Comparison of ENCODE assay signal across 25 cellular contexts in the genomic region with DNA sequence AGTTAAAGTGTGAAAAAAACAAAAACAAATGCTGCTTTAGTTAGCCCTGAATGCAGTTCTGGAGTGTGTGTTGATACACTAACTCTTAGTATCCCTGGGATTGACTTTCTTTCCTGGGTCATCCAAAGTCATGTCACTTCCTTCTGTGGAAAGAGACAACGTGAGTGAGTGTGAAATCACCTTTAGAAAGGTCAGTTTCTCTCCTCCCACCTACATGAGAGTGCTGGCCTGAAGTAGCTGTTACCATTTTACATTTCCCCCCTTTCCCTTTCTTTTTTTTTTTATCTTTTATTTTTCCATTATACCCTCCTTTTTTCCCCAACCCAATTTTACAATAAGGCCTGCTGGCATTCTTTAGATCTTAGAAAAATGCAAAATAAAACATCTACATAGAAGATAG.
"Had no signal": no experiment of that assay in that cellular context is flagged by ENCODE, and none has a peak within 500 bp of the region (broad histone marks: within the 10 kb centered on the region; RNA-seq: fewer than 3 reads in every experiment).

No MANE protein-coding gene starts in this region.

- H3K4me3 ChIP-seq: gastroesophageal sphincter, heart left ventricle, hepatocyte, lung, prostate gland, right atrium auricular region, smooth muscle cell, suprapubic skin, transverse colon, upper lobe of right lung, uterus had no signal

- H3K9ac ChIP-seq: parathyroid adenoma had no signal

- H3K27me3 ChIP-seq: foreskin keratinocyte, gastroesophageal sphincter, heart left ventricle, hepatocyte, neutrophil, right atrium auricular region, suprapubic skin, transverse colon, upper lobe of right lung, uterus had no signal

- H3K9me3 ChIP-seq: gastroesophageal sphincter, heart left ventricle, neutrophil, prostate gland, right atrium auricular region, suprapubic skin, transverse colon, upper lobe of right lung, uterus had no signal

- DNase-seq: effector CD8-positive, alpha-beta T cell; heart left ventricle; kidney; natural killer cell; stimulated activated CD4-positive, alpha-beta T cell treated with anti-CD3 and anti-CD28 coated beads, Interleukin-12 subunit alpha, Interleukin-12 subunit beta, amount 100 ng/mL, for 4 hours; stimulated activated CD4-positive, alpha-beta T cell treated with anti-CD3 and anti-CD28 coated beads, Interleukin-1b, Interleukin-23, amount 100 ng/mL, for 48 hours; stimulated activated CD4-positive, alpha-beta T cell treated with anti-CD3 and anti-CD28 coated beads, Interleukin-4, amount 100 ng/mL, for 1 hour; stimulated activated CD8-positive, alpha-beta memory T cell treated with anti-CD3 and anti-CD28 coated beads, Interleukin-4, amount 100 ng/mL, for 48 hours; stimulated activated naive CD4-positive, alpha-beta T cell; stimulated activated naive CD8-positive, alpha-beta T cell treated with anti-CD3 and anti-CD28 coated beads, Interleukin-15, amount 100 ng/mL, for 72 hours; transverse colon; upper lobe of right lung; uterus had no signal

- H2AFZ ChIP-seq: hepatocyte, parathyroid adenoma had no signal

- H3K4me1 ChIP-seq: foreskin keratinocyte, gastroesophageal sphincter, heart left ventricle, parathyroid adenoma, prostate gland, right atrium auricular region, suprapubic skin, transverse colon, upper lobe of right lung, uterus had no signal

- H3K4me2 ChIP-seq: hepatocyte, smooth muscle cell had no signal

- H3K79me2 ChIP-seq: hepatocyte, parathyroid adenoma had no signal

- ATAC-seq: esophagus mucosa; gastroesophageal sphincter; natural killer cell; stimulated activated naive CD8-positive, alpha-beta T cell treated with anti-CD3 and anti-CD28 coated beads, Interleukin-15, amount 100 ng/mL, for 72 hours; upper lobe of right lung had no signal

- H3K27ac ChIP-seq: epithelial cell of prostate, foreskin keratinocyte, gastroesophageal sphincter, heart left ventricle, hepatocyte, neutrophil, parathyroid adenoma, prostate gland, right atrium auricular region, suprapubic skin, transverse colon, upper lobe of right lung, uterus had no signal

- H3K36me3 ChIP-seq: gastroesophageal sphincter, prostate gland, right atrium auricular region, transverse colon, upper lobe of right lung, uterus had no signal
